Comparison of ENCODE assay signal across 26 cellular contexts in genomic region chr5:51099173-51099853, GRCh38.
"Had no signal": no experiment of that assay in that cellular context is flagged by ENCODE, and none has a peak within 500 bp of the region (broad histone marks: within the 10 kb centered on the region; RNA-seq: fewer than 3 reads in every experiment).

No MANE protein-coding gene starts in this region.

- ATAC-seq: effector memory CD8-positive, alpha-beta T cell; esophagus mucosa; gastrocnemius medialis; heart right ventricle; left cardiac atrium; left lung; left ventricle myocardium superior; lower lobe of right lung; mucosa of descending colon had no signal

- H3K4me1 ChIP-seq: colonic mucosa, esophagus squamous epithelium, gastrocnemius medialis, heart right ventricle, left lung, lower lobe of right lung had no signal

- H3K36me3 ChIP-seq: colonic mucosa, esophagus squamous epithelium, gastrocnemius medialis, heart right ventricle, left lung, lower lobe of right lung had no signal

- H3K27ac ChIP-seq: colonic mucosa, epithelial cell of prostate, esophagus squamous epithelium, gastrocnemius medialis, heart right ventricle, left lung, lower lobe of right lung had no signal

- DNase-seq: colonic mucosa; cortex of kidney; effector CD8-positive, alpha-beta T cell; effector memory CD8-positive, alpha-beta T cell; endodermal cell; erythroblast; esophagus squamous epithelium; foreskin fibroblast; foreskin melanocyte; gastrocnemius medialis; glutamatergic neuron; head of caudate nucleus; heart right ventricle; hippocampal formation; left cardiac atrium; left lung; left ventricle myocardium superior; lower lobe of right lung; mesenchymal stem cell; mucosa of descending colon; naive B cell had no signal

- H3K4me3 ChIP-seq: colonic mucosa, esophagus squamous epithelium, gastrocnemius medialis, heart right ventricle, left lung, lower lobe of right lung, mucosa of descending colon had no signal

- H3K9me3 ChIP-seq: colonic mucosa, esophagus squamous epithelium, gastrocnemius medialis, heart right ventricle, left lung, lower lobe of right lung, mucosa of descending colon had no signal

- FAIRE-seq: endometrium, islet of Langerhans, keratinocyte had no signal

- H3K27me3 ChIP-seq: colonic mucosa, esophagus squamous epithelium, gastrocnemius medialis, heart right ventricle had no signal
